Comparison of ENCODE assay signal across 15 cellular contexts in the genomic region with DNA sequence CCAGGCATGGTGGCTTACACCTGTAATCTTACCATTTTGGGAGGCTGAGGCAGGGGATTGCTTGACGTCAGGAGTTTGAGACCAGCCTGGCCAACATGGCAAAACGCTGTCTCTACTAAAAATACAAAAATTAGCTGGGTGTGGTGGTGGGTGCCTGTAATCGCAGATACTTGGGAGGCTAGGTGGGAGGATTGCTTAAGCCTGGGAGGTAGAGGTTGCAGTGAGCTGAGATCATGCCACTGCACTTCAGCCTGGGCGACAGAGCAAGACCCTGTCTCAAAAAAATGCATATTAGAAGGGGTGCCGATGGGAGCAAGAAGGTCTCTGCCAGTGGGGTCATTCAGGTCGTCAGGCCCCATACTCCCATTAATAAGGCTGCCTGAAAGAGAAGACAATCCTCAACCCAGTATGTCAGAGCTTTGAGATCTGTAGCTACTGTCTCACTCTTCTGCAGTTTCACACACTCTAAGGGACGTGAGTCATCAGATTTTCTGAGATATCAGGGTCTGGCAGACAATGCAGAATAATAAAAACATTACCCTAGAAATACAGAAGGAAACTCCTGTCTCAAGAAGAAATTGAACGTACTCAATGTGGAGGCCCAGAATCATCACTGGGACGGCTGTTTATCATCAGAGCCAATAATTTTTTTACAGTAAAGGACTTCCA.
A peak's percentile ranks its signal among the peaks of the same experiment; 100 is the strongest.
DNase-seq lines count a peak whose midpoint lies in the region; ATAC-seq, FAIRE-seq and TF ChIP-seq lines count a peak whose summit lies in the region.
"Had no signal": no experiment of that assay in that cellular context is flagged by ENCODE, and none has a peak within 500 bp of the region (broad histone marks: within the 10 kb centered on the region; RNA-seq: fewer than 3 reads in every experiment).

No MANE protein-coding gene starts in this region.

- H3K79me2 ChIP-seq in ACC112 (ENCODE audit: control insufficient read depth, insufficient read depth, low read length, unreplicated experiment) = no peaks in the 10 kb centered on the region

- 0 out of 2 replicates have a peak, but pooled peaks cover under 1% of the 10 kb centered on the region for H3K36me3 ChIP-seq in ACC112 (ENCODE audit: insufficient read depth, low read length)
- H3K36me3 ChIP-seq in brain microvascular endothelial cell (replicated peaks) = no peaks in the 10 kb centered on the region
- H3K36me3 ChIP-seq in kidney (ENCODE audit: control insufficient read depth in 1 of 2, insufficient read depth in 2 of 2, low read length in 2 of 2) = no peaks in the 10 kb centered on the region
- H3K36me3 ChIP-seq: right atrium auricular region, thyroid gland had no signal

- H3K27me3 Mint-ChIP-seq in activated naive CD8-positive, alpha-beta T cell treated with anti-CD3 and anti-CD28 coated beads for 36 hours = no peaks in the 10 kb centered on the region
- H3K27me3 Mint-ChIP-seq: B cell had no signal

- H3K9me3 ChIP-seq in kidney (ENCODE audit: control insufficient read depth in 1 of 2, low read length in 2 of 2) = no peaks in the 10 kb centered on the region
- H3K9me3 ChIP-seq: right atrium auricular region, thyroid gland had no signal

- FAIRE-seq in HTR-8/SVneo (lab: Jason Lieb, UNC) (no peak), kidney (lab: Jason Lieb, UNC) (no peak)

- H3K4me3 ChIP-seq in ACC112 (ENCODE audit: low read depth, low read length) = no peak overlapping the region
- no peak overlapping the region for H3K4me3 ChIP-seq in brain microvascular endothelial cell (ENCODE audit: low read depth, low read length)
- H3K4me3 ChIP-seq in kidney (ENCODE audit: low read length in 2 of 2) = no peak overlapping the region
- H3K4me3 ChIP-seq: right atrium auricular region, thyroid gland had no signal

- H3K27ac Mint-ChIP-seq in activated naive CD8-positive, alpha-beta T cell treated with anti-CD3 and anti-CD28 coated beads for 36 hours = no peak overlapping the region
- H3K27ac Mint-ChIP-seq: B cell had no signal

- H3K9me3 Mint-ChIP-seq in activated naive CD8-positive, alpha-beta T cell treated with anti-CD3 and anti-CD28 coated beads for 36 hours = peaks cover 6% of the 10 kb centered on the region

- TF ChIP-seq CTCF in brain microvascular endothelial cell (IDR thresholded peaks at IDR 0.05; ENCODE audit: low read depth, low read length, missing control alignments) = no peak
- no peak for TF ChIP-seq CTCF in kidney (IDR thresholded peaks at IDR 0.05; ENCODE audit: borderline replicate concordance, extremely low read depth, insufficient read depth)

- H3K4me1 ChIP-seq in ACC112 (ENCODE audit: control insufficient read depth, insufficient read depth, low read length, unreplicated experiment) = peaks cover 30% of the 10 kb centered on the region
- no peaks in the 10 kb centered on the region for H3K4me1 ChIP-seq in kidney (ENCODE audit: control insufficient read depth in 1 of 2, insufficient read depth in 1 of 2, low read depth in 1 of 2, low read length in 2 of 2)
- H3K4me1 ChIP-seq: right atrium auricular region, thyroid gland had no signal

- no peak overlapping the region for H3K4me3 Mint-ChIP-seq in activated naive CD8-positive, alpha-beta T cell treated with anti-CD3 and anti-CD28 coated beads for 36 hours
- H3K4me3 Mint-ChIP-seq: B cell had no signal

- no peak overlapping the region for H3K9ac ChIP-seq in kidney (ENCODE audit: low read length in 2 of 2)

- no peak for ATAC-seq in HG03108 (IDR thresholded peaks at IDR 0.05; ENCODE audit: unreplicated experiment)

- no peak overlapping the region for H2AFZ ChIP-seq in ACC112 (ENCODE audit: low read length, unreplicated experiment)

- no peaks in the 10 kb centered on the region for H3K4me1 Mint-ChIP-seq in activated naive CD8-positive, alpha-beta T cell treated with anti-CD3 and anti-CD28 coated beads for 36 hours
- H3K4me1 Mint-ChIP-seq: B cell had no signal

- DNase-seq in HTR-8/SVneo (ENCODE audit: insufficient read length, low spot score) = peak; percentile 79
- DNase-seq in brain microvascular endothelial cell = peak; percentile 93
- peak; percentile 73 for DNase-seq in kidney glomerular epithelial cell (lab: John Stamatoyannopoulos, UW)
- DNase-seq in kidney = no peak
- no peak for DNase-seq in activated naive CD8-positive, alpha-beta T cell treated with anti-CD3 and anti-CD28 coated beads for 36 hours
- no peak for DNase-seq in UCSD-AML1 (lab: John Stamatoyannopoulos, UW; ENCODE audit: unreplicated experiment)
- DNase-seq: activated naive CD4-positive, alpha-beta T cell treated with anti-CD3 and anti-CD28 coated beads, Interleukin-2, amount 50 U/mL, for 16 hours; effector CD4-positive, alpha-beta T cell; GDM1; NK-92 treated with Interleukin-12 subunit alpha and Interleukin-12 subunit beta, amount 100 ng/mL, for 24 hours; thyroid gland had no signal

- no peaks in the 10 kb centered on the region for H3K27me3 ChIP-seq in ACC112 (ENCODE audit: insufficient read depth, low read length)
- H3K27me3 ChIP-seq in brain microvascular endothelial cell (replicated peaks) = no peaks in the 10 kb centered on the region
- H3K27me3 ChIP-seq: right atrium auricular region, thyroid gland had no signal

- in situ Hi-C loops in brain microvascular endothelial cell (cut with HindIII; ENCODE audit: low pct_ligation_motif_present, low sequenced_read_pairs) = no loop called here

- intact Hi-C loops in kidney (cut with DNase I) = no loop called here

- H3K27ac ChIP-seq in ACC112 (ENCODE audit: low read depth, low read length) (peak overlapping the region; percentile 79), brain microvascular endothelial cell (peak overlapping the region; percentile 85), kidney (ENCODE audit: low read depth in 2 of 2, low read length in 2 of 2) (no peak overlapping the region)
- H3K27ac ChIP-seq: right atrium auricular region, thyroid gland had no signal

- H3K36me3 Mint-ChIP-seq in activated naive CD8-positive, alpha-beta T cell treated with anti-CD3 and anti-CD28 coated beads for 36 hours = peaks cover 2% of the 10 kb centered on the region

Comparison
In these comparisons a context has a peak if more than half of its experiments do, and no peak if none do; other contexts are left out.
1. H3K27ac ChIP-seq: peak in ACC112 (single experiment) and brain microvascular endothelial cell (single experiment); none in kidney (0 of 2).
2. DNase-seq: peak in HTR-8/SVneo (single experiment), brain microvascular endothelial cell (single experiment) and kidney glomerular epithelial cell (single experiment); none in kidney (single experiment), activated naive CD8-positive, alpha-beta T cell treated with anti-CD3 and anti-CD28 coated beads for 36 hours (single experiment) and UCSD-AML1 (single experiment).